Comparison of ENCODE assay signal across 19 cellular contexts in the genomic region with DNA sequence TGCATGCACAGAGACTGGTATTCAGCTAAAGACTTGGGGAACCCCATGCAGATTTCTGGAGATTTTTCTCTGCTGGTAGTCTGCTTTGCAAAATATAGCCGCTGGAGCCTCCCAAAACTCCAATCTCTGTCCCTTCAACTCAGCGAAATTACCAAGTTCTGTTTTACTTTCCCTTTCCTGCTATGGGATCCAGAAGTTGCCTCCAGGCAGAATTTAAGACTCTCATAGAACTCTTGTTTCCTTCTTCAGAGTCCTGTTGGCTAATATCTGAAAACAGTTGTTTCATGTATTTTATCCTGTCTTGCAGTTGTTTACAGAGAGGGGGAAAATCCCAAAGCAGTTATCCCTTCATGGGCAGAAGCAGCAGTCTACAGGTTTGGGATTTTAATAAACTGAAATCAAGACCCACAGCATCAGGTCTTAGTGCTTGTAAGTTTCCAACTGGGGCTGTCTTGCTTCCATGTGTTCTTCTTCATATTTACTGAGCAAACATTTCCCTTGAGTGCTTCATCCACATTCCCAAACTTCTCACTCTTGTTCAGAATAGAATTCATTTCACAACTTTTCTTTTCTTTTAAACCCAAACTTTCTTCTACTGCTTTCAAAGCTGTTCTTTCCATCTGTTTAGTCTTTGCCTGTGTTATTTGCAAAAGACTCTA.
DNase-seq lines count a peak whose midpoint lies in the region; ATAC-seq and TF ChIP-seq lines count a peak whose summit lies in the region.
"Had no signal": no experiment of that assay in that cellular context is flagged by ENCODE, and none has a peak within 500 bp of the region (broad histone marks: within the 10 kb centered on the region; RNA-seq: fewer than 3 reads in every experiment).

No MANE protein-coding gene starts in this region.

- no peak for ATAC-seq in Right ventricle myocardium superior (ENCODE audit: poor library complexity)
- ATAC-seq: heart left ventricle; stimulated activated naive CD8-positive, alpha-beta T cell treated with anti-CD3 and anti-CD28 coated beads, Interleukin-15, amount 100 ng/mL, for 72 hours had no signal

- in situ Hi-C loops in SK-MEL-5 (cut with HindIII; ENCODE audit: low pct_unique_long_range_greater_than_20kb, low sequenced_read_pairs): no loop called here

- H3K4me3 ChIP-seq in prostate gland: peak overlapping the region in 1 of 2 donors; percentile 10
- H3K4me3 ChIP-seq: heart left ventricle had no signal

- WGBS in prostate gland: 27% methylated on average over 2 of the region's 2 CpGs

- no peaks in the 10 kb centered on the region for H3K36me3 ChIP-seq in prostate gland

- H3K9me3 ChIP-seq in prostate gland: no peaks in the 10 kb centered on the region
- H3K9me3 ChIP-seq: heart left ventricle, SK-N-SH had no signal

- peak overlapping the region; percentile 7 to 53 for H3K27ac ChIP-seq in prostate gland
- H3K27ac ChIP-seq: parathyroid adenoma had no signal

- DNase-seq in ELR (ENCODE audit: low read depth) (peak; percentile 22), SK-MEL-5 (ENCODE audit: low read depth, low spot score) (peak; percentile 44), fibroblast of peridontal ligament (ENCODE audit: extremely low read depth) (peak; percentile 56), prostate gland (ENCODE audit: low spot score) (no peak), medulla oblongata (ENCODE audit: extremely low spot score) (no peak), HK-2 (ENCODE audit: unreplicated experiment) (no peak), Right ventricle myocardium superior (no peak), hypothalamus (lab: John Stamatoyannopoulos, UW) (no peak)
- DNase-seq: activated CD4-positive, alpha-beta memory T cell treated with anti-CD3 and anti-CD28 coated beads for 36 hours; AML-193; central memory CD4-positive, alpha-beta T cell; heart left ventricle; kidney glomerular epithelial cell; NCI-H1436 treated with DMSO at 0.1 percent for 48 hours; NCI-H446 treated with DMSO at 0.1 percent for 48 hours; SK-N-SH; stimulated activated CD4-positive, alpha-beta T cell treated with anti-CD3 and anti-CD28 coated beads, Interleukin-12 subunit alpha, Interleukin-12 subunit beta, amount 100 ng/mL, for 4 hours; stimulated activated naive CD8-positive, alpha-beta T cell treated with anti-CD3 and anti-CD28 coated beads, Interleukin-15, amount 100 ng/mL, for 72 hours had no signal

- no peak for TF ChIP-seq POLR2A in prostate gland (IDR thresholded peaks at IDR 0.05)

- intact Hi-C loops in prostate gland (cut with DNase I) (no loop called here), Right ventricle myocardium superior (cut with DNase I) (no loop called here)

- no peak for TF ChIP-seq CTCF in prostate gland (IDR thresholded peaks at IDR 0.05)

- no peaks in the 10 kb centered on the region for H3K4me1 ChIP-seq in prostate gland (replicated peaks)
- H3K4me1 ChIP-seq: heart left ventricle, parathyroid adenoma had no signal

- H3K27me3 ChIP-seq in prostate gland (replicated peaks; ENCODE audit: insufficient read depth): no peaks in the 10 kb centered on the region
- H3K27me3 ChIP-seq: heart left ventricle had no signal

Comparison
In these comparisons a context has a peak if more than half of its experiments do, and no peak if none do; other contexts are left out.
1. DNase-seq: peak in ELR (single experiment), SK-MEL-5 (single experiment) and fibroblast of peridontal ligament (single experiment); none in prostate gland (single experiment), medulla oblongata (single experiment), HK-2 (single experiment), Right ventricle myocardium superior (single experiment) and hypothalamus (0 of 51).